8 cellular contexts compared by ENCODE assay signal in genomic region chr3:124885466-124886167, GRCh38. TPM values are rescaled to one million over a fixed set of nuclear protein-coding genes. Genes with fewer than 3 reads are reported as not detected.
DNase-seq lines count a peak whose midpoint lies in the region; TF ChIP-seq lines count a peak whose summit lies in the region.

No MANE protein-coding gene starts in this region.

- H3F3A ChIP-seq in smooth muscle cell (ENCODE audit: low read depth), result peaks cover 18% of the 10 kb centered on the region

- H3K27me3 ChIP-seq in iPS-15b (ENCODE audit: control insufficient read depth, insufficient read depth, low read length) (no peaks in the 10 kb centered on the region), smooth muscle cell (ENCODE audit: low read depth) (no peaks in the 10 kb centered on the region)

- no peak overlapping the region for H3K27ac Mint-ChIP-seq in activated CD4-positive, alpha-beta memory T cell treated with anti-CD3 and anti-CD28 coated beads, Interleukin-2, amount 10 ng/mL, durations not matched to agents 7 days and 5 days

- CTCF ChIA-PET in activated CD4-positive, alpha-beta memory T cell treated with anti-CD3 and anti-CD28 coated beads, Interleukin-2, amount 10 ng/mL, durations not matched to agents 7 days and 5 days (lab: Charles Lee), result interaction anchor here (1.2 kb wide), 1 partner anchor 16 kb away, joined by 6 read pairs; no protein-coding TSS in a partner anchor

- H2AFZ ChIP-seq in smooth muscle cell (ENCODE audit: low read depth), result no peak overlapping the region

- H3K9ac ChIP-seq in iPS-15b (ENCODE audit: low read depth, low read length), result peak overlapping the region; percentile 76
- H3K9ac ChIP-seq in smooth muscle cell (ENCODE audit: low read depth), result peak overlapping the region; percentile 81

- H3K9me3 ChIP-seq in iPS-15b (ENCODE audit: control insufficient read depth, insufficient read depth, low read length) (no peaks in the 10 kb centered on the region), smooth muscle cell (replicated peaks; ENCODE audit: low read depth) (no peaks in the 10 kb centered on the region)

- peaks cover 34% of the 10 kb centered on the region for H3K4me1 ChIP-seq in iPS-15b (ENCODE audit: control insufficient read depth, insufficient read depth, low read length)
- peaks cover 39% of the 10 kb centered on the region for H3K4me1 ChIP-seq in smooth muscle cell (ENCODE audit: low read depth)

- no peaks in the 10 kb centered on the region for H3K36me3 Mint-ChIP-seq in activated CD4-positive, alpha-beta memory T cell treated with anti-CD3 and anti-CD28 coated beads, Interleukin-2, amount 10 ng/mL, durations not matched to agents 7 days and 5 days (ENCODE audit: low read depth)

- DNase-seq in NCI-H1417 (lab: John Stamatoyannopoulos, UW) (peak; percentile 18 to 46 (median 28)), NCI-H1417 treated with DMSO at 0.1 percent for 48 hours (lab: John Stamatoyannopoulos, UW) (no peak), smooth muscle cell (lab: John Stamatoyannopoulos, UW; ENCODE audit: unreplicated experiment) (no peak), germinal center (ENCODE audit: low spot score) (no peak), NCI-H69 (lab: John Stamatoyannopoulos, UW) (no peak), GF-D8 (lab: John Stamatoyannopoulos, UW) (no peak)
- DNase-seq in activated CD4-positive, alpha-beta memory T cell treated with anti-CD3 and anti-CD28 coated beads, Interleukin-2, amount 10 ng/mL, durations not matched to agents 7 days and 5 days, result no peak

- H3K4me1 Mint-ChIP-seq in activated CD4-positive, alpha-beta memory T cell treated with anti-CD3 and anti-CD28 coated beads, Interleukin-2, amount 10 ng/mL, durations not matched to agents 7 days and 5 days, result peaks cover 8% of the 10 kb centered on the region

- H4K20me1 ChIP-seq in smooth muscle cell (ENCODE audit: low read depth), result no peaks in the 10 kb centered on the region

- peaks cover 61% of the 10 kb centered on the region for H3K27me3 Mint-ChIP-seq in activated CD4-positive, alpha-beta memory T cell treated with anti-CD3 and anti-CD28 coated beads, Interleukin-2, amount 10 ng/mL, durations not matched to agents 7 days and 5 days

- TF ChIP-seq CTCF in smooth muscle cell (IDR thresholded peaks at IDR 0.05; ENCODE audit: borderline replicate concordance, insufficient read depth, poor library complexity, severe bottlenecking), result no peak

- H3K4me2 ChIP-seq in smooth muscle cell, result peak overlapping the region; percentile 97

- H3K9me3 Mint-ChIP-seq in activated CD4-positive, alpha-beta memory T cell treated with anti-CD3 and anti-CD28 coated beads, Interleukin-2, amount 10 ng/mL, durations not matched to agents 7 days and 5 days, result no peaks in the 10 kb centered on the region

- H3K4me3 Mint-ChIP-seq in activated CD4-positive, alpha-beta memory T cell treated with anti-CD3 and anti-CD28 coated beads, Interleukin-2, amount 10 ng/mL, durations not matched to agents 7 days and 5 days, result peak overlapping the region; percentile 53

- H3K36me3 ChIP-seq in iPS-15b (ENCODE audit: control insufficient read depth, insufficient read depth, low read length) (peaks cover 3% of the 10 kb centered on the region), smooth muscle cell (ENCODE audit: low read depth) (no peaks in the 10 kb centered on the region)

- POLR2A ChIA-PET in activated CD4-positive, alpha-beta memory T cell treated with anti-CD3 and anti-CD28 coated beads, Interleukin-2, amount 10 ng/mL, durations not matched to agents 7 days and 5 days (lab: Charles Lee), result no interaction called here

- H3K27ac ChIP-seq in smooth muscle cell (ENCODE audit: low read depth), result peak overlapping the region; percentile 76

- H3K79me2 ChIP-seq in smooth muscle cell (ENCODE audit: low read depth), result peaks cover 54% of the 10 kb centered on the region

- peak overlapping the region; percentile 69 for H3K4me3 ChIP-seq in iPS-15b (ENCODE audit: low read depth, low read length)
- peak overlapping the region; percentile 87 for H3K4me3 ChIP-seq in smooth muscle cell

- 6% methylated on average over 17 of the region's 17 CpGs for WGBS in smooth muscle cell (ENCODE audit: low lambda C conversion rate)

RNA-seq across cellular contexts. Expression of gene ITGB5, which starts 1.5 kb away (rescaled TPM):
- under 1 TPM; 0.05 to 0.40 TPM for total RNA-seq in activated CD4-positive, alpha-beta memory T cell treated with anti-CD3 and anti-CD28 coated beads, Interleukin-2, amount 10 ng/mL, durations not matched to agents 7 days and 5 days
- total RNA-seq in smooth muscle cell, result 332 and 343 TPM in 2 replicates
- 276 and 403 TPM in 2 replicates for polyA plus RNA-seq in smooth muscle cell

RNA-seq across cellular contexts. Expression of gene MUC13, which starts 48.9 kb away (rescaled TPM):
- not detected for total RNA-seq in activated CD4-positive, alpha-beta memory T cell treated with anti-CD3 and anti-CD28 coated beads, Interleukin-2, amount 10 ng/mL, durations not matched to agents 7 days and 5 days
- total RNA-seq in smooth muscle cell, result 0.04 TPM in 1 of 2 replicates, not detected in the other
- not detected in 2 replicates for polyA plus RNA-seq in smooth muscle cell

Comparison
In these comparisons a context has a peak if more than half of its experiments do, and no peak if none do; other contexts are left out.
1. DNase-seq: peak in NCI-H1417 (3 of 3); none in NCI-H1417 treated with DMSO at 0.1 percent for 48 hours (single experiment), activated CD4-positive, alpha-beta memory T cell treated with anti-CD3 and anti-CD28 coated beads, Interleukin-2, amount 10 ng/mL, durations not matched to agents 7 days and 5 days (single experiment), smooth muscle cell (single experiment), germinal center (single experiment), NCI-H69 (single experiment) and GF-D8 (single experiment).
2. RNA of gene ITGB5, which starts 1.5 kb away (total RNA-seq): 332 to 343 TPM in smooth muscle cell; 0.05 to 0.40 TPM in activated CD4-positive, alpha-beta memory T cell treated with anti-CD3 and anti-CD28 coated beads, Interleukin-2, amount 10 ng/mL, durations not matched to agents 7 days and 5 days; every median in the first group is over 100 times any median in the second.